1 cellular context compared by ENCODE assay signal in the genomic region with DNA sequence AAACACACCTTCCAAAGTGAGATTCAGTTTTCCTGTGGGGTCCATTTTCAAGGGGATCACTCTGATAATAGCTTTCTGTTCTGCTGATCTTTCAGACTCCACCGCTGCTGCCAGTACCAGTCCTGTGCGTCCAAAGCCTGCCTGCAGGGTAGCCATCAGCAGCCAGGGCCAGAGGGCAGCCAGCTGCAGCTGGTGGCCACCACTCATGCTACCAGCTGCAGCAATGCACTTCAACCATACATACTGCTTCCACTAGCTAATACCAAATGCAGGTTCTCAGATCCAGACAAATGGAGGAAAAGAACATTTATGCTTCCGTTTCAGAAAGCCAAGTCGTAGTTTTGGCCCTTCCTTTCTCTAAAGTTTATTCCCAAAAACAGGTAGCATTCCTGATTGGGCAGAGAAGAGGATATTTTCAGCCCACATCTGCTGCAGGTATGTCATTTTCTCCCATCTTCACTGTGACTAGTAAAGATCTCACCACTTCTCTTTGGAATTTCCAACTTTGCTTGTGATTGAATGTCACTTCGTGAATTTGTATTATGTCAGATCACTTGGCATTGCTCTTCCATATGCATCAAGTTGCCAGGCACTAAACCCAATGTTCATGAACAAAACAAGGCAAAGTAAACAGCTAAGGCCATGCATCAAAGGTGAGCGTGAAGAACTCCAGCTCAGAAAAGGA.
TF ChIP-seq lines count a peak whose summit lies in the region.

No MANE protein-coding gene starts in this region.

TF ChIP-seq in HepG2, 621 proteins besides CTCF, POLR2A, EP300 and RAD21 (continued from another document and continues in another):
- TF ChIP-seq, protein P1, sequence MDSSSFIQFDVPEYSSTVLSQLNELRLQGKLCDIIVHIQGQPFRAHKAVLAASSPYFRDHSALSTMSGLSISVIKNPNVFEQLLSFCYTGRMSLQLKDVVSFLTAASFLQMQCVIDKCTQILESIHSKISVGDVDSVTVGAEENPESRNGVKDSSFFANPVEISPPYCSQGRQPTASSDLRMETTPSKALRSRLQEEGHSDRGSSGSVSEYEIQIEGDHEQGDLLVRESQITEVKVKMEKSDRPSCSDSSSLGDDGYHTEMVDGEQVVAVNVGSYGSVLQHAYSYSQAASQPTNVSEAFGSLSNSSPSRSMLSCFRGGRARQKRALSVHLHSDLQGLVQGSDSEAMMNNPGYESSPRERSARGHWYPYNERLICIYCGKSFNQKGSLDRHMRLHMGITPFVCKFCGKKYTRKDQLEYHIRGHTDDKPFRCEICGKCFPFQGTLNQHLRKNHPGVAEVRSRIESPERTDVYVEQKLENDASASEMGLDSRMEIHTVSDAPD (CRISPR knock-in tag; IDR thresholded peaks at IDR 0.05) = no peak
- TF ChIP-seq, protein P2, sequence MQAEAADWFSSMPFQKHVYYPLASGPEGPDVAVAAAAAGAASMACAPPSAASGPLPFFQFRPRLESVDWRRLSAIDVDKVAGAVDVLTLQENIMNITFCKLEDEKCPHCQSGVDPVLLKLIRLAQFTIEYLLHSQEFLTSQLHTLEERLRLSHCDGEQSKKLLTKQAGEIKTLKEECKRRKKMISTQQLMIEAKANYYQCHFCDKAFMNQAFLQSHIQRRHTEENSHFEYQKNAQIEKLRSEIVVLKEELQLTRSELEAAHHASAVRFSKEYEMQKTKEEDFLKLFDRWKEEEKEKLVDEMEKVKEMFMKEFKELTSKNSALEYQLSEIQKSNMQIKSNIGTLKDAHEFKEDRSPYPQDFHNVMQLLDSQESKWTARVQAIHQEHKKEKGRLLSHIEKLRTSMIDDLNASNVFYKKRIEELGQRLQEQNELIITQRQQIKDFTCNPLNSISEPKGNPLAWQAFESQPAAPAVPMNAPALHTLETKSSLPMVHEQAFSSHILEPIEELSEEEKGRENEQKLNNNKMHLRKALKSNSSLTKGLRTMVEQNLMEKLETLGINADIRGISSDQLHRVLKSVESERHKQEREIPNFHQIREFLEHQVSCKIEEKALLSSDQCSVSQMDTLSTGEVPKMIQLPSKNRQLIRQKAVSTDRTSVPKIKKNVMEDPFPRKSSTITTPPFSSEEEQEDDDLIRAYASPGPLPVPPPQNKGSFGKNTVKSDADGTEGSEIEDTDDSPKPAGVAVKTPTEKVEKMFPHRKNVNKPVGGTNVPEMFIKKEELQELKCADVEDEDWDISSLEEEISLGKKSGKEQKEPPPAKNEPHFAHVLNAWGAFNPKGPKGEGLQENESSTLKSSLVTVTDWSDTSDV (CRISPR knock-in tag; IDR thresholded peaks at IDR 0.05) = no peak
- TF ChIP-seq KDM3A (CRISPR knock-in tag; IDR thresholded peaks at IDR 0.05; ENCODE audit: low read depth) (no peak), ASH2L (IDR thresholded peaks at IDR 0.05; ENCODE audit: insufficient read length, low read depth, low read length) (peak; percentile 28), FOSL2 (CRISPR knock-in tag; IDR thresholded peaks at IDR 0.05) (0 out of 2 replicates have a peak, but pooled peaks have one; percentile 10), ZNF460 (CRISPR knock-in tag; IDR thresholded peaks at IDR 0.05; ENCODE audit: borderline replicate concordance) (no peak), BRD4 (CRISPR knock-in tag; IDR thresholded peaks at IDR 0.05) (no peak), ZFP36L1 (CRISPR knock-in tag; IDR thresholded peaks at IDR 0.05) (no peak), ATRX (CRISPR knock-in tag; IDR thresholded peaks at IDR 0.05; ENCODE audit: borderline replicate concordance) (no peak), ZNF430 (CRISPR knock-in tag; IDR thresholded peaks at IDR 0.05) (no peak), MYC (CRISPR knock-in tag; IDR thresholded peaks at IDR 0.05; ENCODE audit: borderline replicate concordance) (peak; percentile 68), RELA (CRISPR knock-in tag; IDR thresholded peaks at IDR 0.05) (no peak), ZNF543 (CRISPR knock-in tag; IDR thresholded peaks at IDR 0.05) (0 out of 2 replicates have a peak, but pooled peaks have one; percentile 51)
- TF ChIP-seq, protein P3, sequence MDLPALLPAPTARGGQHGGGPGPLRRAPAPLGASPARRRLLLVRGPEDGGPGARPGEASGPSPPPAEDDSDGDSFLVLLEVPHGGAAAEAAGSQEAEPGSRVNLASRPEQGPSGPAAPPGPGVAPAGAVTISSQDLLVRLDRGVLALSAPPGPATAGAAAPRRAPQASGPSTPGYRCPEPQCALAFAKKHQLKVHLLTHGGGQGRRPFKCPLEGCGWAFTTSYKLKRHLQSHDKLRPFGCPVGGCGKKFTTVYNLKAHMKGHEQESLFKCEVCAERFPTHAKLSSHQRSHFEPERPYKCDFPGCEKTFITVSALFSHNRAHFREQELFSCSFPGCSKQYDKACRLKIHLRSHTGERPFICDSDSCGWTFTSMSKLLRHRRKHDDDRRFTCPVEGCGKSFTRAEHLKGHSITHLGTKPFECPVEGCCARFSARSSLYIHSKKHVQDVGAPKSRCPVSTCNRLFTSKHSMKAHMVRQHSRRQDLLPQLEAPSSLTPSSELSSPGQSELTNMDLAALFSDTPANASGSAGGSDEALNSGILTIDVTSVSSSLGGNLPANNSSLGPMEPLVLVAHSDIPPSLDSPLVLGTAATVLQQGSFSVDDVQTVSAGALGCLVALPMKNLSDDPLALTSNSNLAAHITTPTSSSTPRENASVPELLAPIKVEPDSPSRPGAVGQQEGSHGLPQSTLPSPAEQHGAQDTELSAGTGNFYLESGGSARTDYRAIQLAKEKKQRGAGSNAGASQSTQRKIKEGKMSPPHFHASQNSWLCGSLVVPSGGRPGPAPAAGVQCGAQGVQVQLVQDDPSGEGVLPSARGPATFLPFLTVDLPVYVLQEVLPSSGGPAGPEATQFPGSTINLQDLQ (CRISPR knock-in tag; IDR thresholded peaks at IDR 0.05) = no peak
- TF ChIP-seq, protein P4, sequence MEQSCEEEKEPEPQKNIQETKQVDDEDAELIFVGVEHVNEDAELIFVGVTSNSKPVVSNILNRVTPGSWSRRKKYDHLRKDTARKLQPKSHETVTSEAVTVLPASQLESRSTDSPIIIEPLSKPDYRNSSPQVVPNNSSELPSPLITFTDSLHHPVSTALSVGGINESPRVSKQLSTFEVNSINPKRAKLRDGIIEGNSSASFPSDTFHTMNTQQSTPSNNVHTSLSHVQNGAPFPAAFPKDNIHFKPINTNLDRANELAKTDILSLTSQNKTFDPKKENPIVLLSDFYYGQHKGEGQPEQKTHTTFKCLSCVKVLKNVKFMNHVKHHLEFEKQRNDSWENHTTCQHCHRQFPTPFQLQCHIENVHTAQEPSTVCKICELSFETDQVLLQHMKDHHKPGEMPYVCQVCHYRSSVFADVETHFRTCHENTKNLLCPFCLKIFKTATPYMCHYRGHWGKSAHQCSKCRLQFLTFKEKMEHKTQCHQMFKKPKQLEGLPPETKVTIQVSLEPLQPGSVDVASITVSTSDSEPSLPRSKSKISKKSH (CRISPR knock-in tag; IDR thresholded peaks at IDR 0.05; ENCODE audit: borderline replicate concordance) = no peak
- TF ChIP-seq, protein P5, sequence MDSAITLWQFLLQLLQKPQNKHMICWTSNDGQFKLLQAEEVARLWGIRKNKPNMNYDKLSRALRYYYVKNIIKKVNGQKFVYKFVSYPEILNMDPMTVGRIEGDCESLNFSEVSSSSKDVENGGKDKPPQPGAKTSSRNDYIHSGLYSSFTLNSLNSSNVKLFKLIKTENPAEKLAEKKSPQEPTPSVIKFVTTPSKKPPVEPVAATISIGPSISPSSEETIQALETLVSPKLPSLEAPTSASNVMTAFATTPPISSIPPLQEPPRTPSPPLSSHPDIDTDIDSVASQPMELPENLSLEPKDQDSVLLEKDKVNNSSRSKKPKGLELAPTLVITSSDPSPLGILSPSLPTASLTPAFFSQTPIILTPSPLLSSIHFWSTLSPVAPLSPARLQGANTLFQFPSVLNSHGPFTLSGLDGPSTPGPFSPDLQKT (CRISPR knock-in tag; IDR thresholded peaks at IDR 0.05; ENCODE audit: borderline replicate concordance) = no peak
- TF ChIP-seq, protein P6, sequence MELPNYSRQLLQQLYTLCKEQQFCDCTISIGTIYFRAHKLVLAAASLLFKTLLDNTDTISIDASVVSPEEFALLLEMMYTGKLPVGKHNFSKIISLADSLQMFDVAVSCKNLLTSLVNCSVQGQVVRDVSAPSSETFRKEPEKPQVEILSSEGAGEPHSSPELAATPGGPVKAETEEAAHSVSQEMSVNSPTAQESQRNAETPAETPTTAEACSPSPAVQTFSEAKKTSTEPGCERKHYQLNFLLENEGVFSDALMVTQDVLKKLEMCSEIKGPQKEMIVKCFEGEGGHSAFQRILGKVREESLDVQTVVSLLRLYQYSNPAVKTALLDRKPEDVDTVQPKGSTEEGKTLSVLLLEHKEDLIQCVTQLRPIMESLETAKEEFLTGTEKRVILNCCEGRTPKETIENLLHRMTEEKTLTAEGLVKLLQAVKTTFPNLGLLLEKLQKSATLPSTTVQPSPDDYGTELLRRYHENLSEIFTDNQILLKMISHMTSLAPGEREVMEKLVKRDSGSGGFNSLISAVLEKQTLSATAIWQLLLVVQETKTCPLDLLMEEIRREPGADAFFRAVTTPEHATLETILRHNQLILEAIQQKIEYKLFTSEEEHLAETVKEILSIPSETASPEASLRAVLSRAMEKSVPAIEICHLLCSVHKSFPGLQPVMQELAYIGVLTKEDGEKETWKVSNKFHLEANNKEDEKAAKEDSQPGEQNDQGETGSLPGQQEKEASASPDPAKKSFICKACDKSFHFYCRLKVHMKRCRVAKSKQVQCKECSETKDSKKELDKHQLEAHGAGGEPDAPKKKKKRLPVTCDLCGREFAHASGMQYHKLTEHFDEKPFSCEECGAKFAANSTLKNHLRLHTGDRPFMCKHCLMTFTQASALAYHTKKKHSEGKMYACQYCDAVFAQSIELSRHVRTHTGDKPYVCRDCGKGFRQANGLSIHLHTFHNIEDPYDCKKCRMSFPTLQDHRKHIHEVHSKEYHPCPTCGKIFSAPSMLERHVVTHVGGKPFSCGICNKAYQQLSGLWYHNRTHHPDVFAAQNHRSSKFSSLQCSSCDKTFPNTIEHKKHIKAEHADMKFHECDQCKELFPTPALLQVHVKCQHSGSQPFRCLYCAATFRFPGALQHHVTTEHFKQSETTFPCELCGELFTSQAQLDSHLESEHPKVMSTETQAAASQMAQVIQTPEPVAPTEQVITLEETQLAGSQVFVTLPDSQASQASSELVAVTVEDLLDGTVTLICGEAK (IDR thresholded peaks at IDR 0.05) = no peak
- TF ChIP-seq, protein P6 (CRISPR knock-in tag; IDR thresholded peaks at IDR 0.05) = no peak
- TF ChIP-seq, protein P7, sequence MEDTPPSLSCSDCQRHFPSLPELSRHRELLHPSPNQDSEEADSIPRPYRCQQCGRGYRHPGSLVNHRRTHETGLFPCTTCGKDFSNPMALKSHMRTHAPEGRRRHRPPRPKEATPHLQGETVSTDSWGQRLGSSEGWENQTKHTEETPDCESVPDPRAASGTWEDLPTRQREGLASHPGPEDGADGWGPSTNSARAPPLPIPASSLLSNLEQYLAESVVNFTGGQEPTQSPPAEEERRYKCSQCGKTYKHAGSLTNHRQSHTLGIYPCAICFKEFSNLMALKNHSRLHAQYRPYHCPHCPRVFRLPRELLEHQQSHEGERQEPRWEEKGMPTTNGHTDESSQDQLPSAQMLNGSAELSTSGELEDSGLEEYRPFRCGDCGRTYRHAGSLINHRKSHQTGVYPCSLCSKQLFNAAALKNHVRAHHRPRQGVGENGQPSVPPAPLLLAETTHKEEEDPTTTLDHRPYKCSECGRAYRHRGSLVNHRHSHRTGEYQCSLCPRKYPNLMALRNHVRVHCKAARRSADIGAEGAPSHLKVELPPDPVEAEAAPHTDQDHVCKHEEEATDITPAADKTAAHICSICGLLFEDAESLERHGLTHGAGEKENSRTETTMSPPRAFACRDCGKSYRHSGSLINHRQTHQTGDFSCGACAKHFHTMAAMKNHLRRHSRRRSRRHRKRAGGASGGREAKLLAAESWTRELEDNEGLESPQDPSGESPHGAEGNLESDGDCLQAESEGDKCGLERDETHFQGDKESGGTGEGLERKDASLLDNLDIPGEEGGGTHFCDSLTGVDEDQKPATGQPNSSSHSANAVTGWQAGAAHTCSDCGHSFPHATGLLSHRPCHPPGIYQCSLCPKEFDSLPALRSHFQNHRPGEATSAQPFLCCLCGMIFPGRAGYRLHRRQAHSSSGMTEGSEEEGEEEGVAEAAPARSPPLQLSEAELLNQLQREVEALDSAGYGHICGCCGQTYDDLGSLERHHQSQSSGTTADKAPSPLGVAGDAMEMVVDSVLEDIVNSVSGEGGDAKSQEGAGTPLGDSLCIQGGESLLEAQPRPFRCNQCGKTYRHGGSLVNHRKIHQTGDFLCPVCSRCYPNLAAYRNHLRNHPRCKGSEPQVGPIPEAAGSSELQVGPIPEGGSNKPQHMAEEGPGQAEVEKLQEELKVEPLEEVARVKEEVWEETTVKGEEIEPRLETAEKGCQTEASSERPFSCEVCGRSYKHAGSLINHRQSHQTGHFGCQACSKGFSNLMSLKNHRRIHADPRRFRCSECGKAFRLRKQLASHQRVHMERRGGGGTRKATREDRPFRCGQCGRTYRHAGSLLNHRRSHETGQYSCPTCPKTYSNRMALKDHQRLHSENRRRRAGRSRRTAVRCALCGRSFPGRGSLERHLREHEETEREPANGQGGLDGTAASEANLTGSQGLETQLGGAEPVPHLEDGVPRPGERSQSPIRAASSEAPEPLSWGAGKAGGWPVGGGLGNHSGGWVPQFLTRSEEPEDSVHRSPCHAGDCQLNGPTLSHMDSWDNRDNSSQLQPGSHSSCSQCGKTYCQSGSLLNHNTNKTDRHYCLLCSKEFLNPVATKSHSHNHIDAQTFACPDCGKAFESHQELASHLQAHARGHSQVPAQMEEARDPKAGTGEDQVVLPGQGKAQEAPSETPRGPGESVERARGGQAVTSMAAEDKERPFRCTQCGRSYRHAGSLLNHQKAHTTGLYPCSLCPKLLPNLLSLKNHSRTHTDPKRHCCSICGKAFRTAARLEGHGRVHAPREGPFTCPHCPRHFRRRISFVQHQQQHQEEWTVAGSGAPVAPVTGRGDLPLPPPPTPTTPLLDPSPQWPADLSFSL (CRISPR knock-in tag; IDR thresholded peaks at IDR 0.05) = no peak
